Comparison of ENCODE assay signal across 18 cellular contexts in the genomic region with DNA sequence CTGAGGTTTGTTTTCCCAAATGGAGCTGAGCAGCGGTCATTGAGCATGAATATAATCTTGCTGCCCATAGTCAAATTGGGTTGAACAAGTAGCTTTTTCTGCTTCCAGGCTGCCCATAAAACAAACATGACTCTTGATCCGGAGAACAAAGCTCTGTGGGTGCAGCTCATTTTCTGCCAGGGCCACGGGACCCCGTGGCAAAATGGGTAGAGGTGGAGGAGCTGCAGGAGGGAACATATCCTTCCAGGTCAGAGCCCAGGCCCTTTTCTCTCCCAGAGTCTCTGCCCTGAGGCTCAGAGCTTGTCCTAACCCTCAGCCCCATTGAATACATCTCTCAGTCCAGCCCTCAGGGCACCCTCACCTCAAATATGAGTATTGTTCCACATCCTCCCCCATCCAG.
"Had no signal": no experiment of that assay in that cellular context is flagged by ENCODE, and none has a peak within 500 bp of the region (broad histone marks: within the 10 kb centered on the region; RNA-seq: fewer than 3 reads in every experiment).

No MANE protein-coding gene starts in this region.

- H3K9ac ChIP-seq: neural progenitor cell had no signal

- H3K27ac ChIP-seq: neural progenitor cell, right atrium auricular region, spleen, testis had no signal

- H3K4me1 ChIP-seq: neural progenitor cell, spleen, testis had no signal

- H3K27me3 ChIP-seq: ascending aorta, neural progenitor cell, right atrium auricular region, spleen, testis, transverse colon had no signal

- H3K36me3 ChIP-seq: ascending aorta, neural progenitor cell, right atrium auricular region, spleen, transverse colon had no signal

- H3K9me3 ChIP-seq: ascending aorta, right atrium auricular region, spleen, testis, transverse colon had no signal

- H3K4me3 ChIP-seq: ascending aorta, neural progenitor cell, right atrium auricular region, spleen, testis, transverse colon had no signal

- DNase-seq: activated CD4-positive, alpha-beta T cell treated with anti-CD3 and anti-CD28 coated beads for 4 hours; activated CD4-positive, alpha-beta T cell treated with anti-CD3 and anti-CD28 coated beads, Interleukin-2, amount 50 U/mL, for 48 hours; activated CD4-positive, CD25-positive, alpha-beta regulatory T cell; activated CD8-positive, alpha-beta memory T cell treated with anti-CD3 and anti-CD28 coated beads for 24 hours; activated effector memory CD4-positive, alpha-beta T cell treated with Interleukin-2 at 50 U/mL for 16 hours; activated naive CD4-positive, alpha-beta T cell treated with Interleukin-2 at 50 U/mL for 16 hours; activated naive CD8-positive, alpha-beta T cell treated with anti-CD3 and anti-CD28 coated beads for 36 hours; foreskin melanocyte; naive thymus-derived CD8-positive, alpha-beta T cell; occipital lobe; spleen; stimulated activated CD4-positive, alpha-beta T cell treated with anti-CD3 and anti-CD28 coated beads, Interleukin-4, amount 100 ng/mL, for 1 hour; stimulated activated naive CD8-positive, alpha-beta T cell treated with anti-CD3 and anti-CD28 coated beads, Interleukin-15, Interleukin-2, amounts not matched to agents 100 U/mL and 50 U/mL, for 24 hours; testis; transverse colon had no signal
